ENCODE assay signal across 18 cellular contexts in genomic region chr17:37180371-37180770, GRCh38.
DNase-seq lines count a peak whose midpoint lies in the region; ATAC-seq, FAIRE-seq and TF ChIP-seq lines count a peak whose summit lies in the region.
"Had no signal": no experiment of that assay in that cellular context is flagged by ENCODE, and none has a peak within 500 bp of the region (broad histone marks: within the 10 kb centered on the region; RNA-seq: fewer than 3 reads in every experiment).

No MANE protein-coding gene starts in this region.

- H3K4me3 ChIP-seq in SJCRH30, result no peak overlapping the region
- no peak overlapping the region for H3K4me3 ChIP-seq in bronchial epithelial cell (ENCODE audit: low read depth, low read length)
- H3K4me3 ChIP-seq in keratinocyte (ENCODE audit: control insufficient read depth in 2 of 3, extremely low read depth in 1 of 3, insufficient read depth in 2 of 3, low read depth in 1 of 3, low read length in 3 of 3), result no peak overlapping the region
- H3K4me3 ChIP-seq in Peyer's patch, result no peak overlapping the region
- H3K4me3 ChIP-seq: BLaER1, K562 had no signal

- H3K9me3 ChIP-seq in SJCRH30 (replicated peaks), result no peaks in the 10 kb centered on the region
- H3K9me3 ChIP-seq in keratinocyte (ENCODE audit: control insufficient read depth, low read depth, low read length), result no peaks in the 10 kb centered on the region
- H3K9me3 ChIP-seq in Peyer's patch, result no peaks in the 10 kb centered on the region
- H3K9me3 ChIP-seq: BLaER1 had no signal

- H3K4me1 ChIP-seq in SJCRH30 (peaks cover 10% of the 10 kb centered on the region; the same call in 1 of the 2 replicates), keratinocyte (ENCODE audit: control insufficient read depth, extremely low read depth, insufficient read depth, low read length) (peaks cover 50% of the 10 kb centered on the region), Peyer's patch (no peaks in the 10 kb centered on the region)
- H3K4me1 ChIP-seq: BLaER1 had no signal

- peak overlapping the region; percentile 44 for H3K4me2 ChIP-seq in keratinocyte (ENCODE audit: control insufficient read depth, extremely low read depth, insufficient read depth, low read depth, low read length)
- H3K4me2 ChIP-seq: BLaER1 had no signal

- no peak overlapping the region for H2AFZ ChIP-seq in keratinocyte (ENCODE audit: control insufficient read depth, low read length)

- no peak for ATAC-seq in stimulated activated naive CD8-positive, alpha-beta T cell treated with anti-CD3 and anti-CD28 coated beads, Interleukin-15, Interleukin-2, amounts not matched to agents 100 U/mL and 50 U/mL, for 24 hours
- no peak for ATAC-seq in omental fat pad (ENCODE audit: low FRiP score)
- ATAC-seq: K562 had no signal

- TF ChIP-seq CTCF in bronchial epithelial cell (IDR thresholded peaks at IDR 0.05; ENCODE audit: insufficient read depth, low read length, severe bottlenecking) (no peak), keratinocyte (optimal IDR thresholded peaks at IDR 0.05 in 1 of 3, IDR thresholded peaks at IDR 0.05 in 1 of 3, conservative IDR thresholded peaks at IDR 0.05 in 1 of 3; ENCODE audit: extremely low read depth in 1 of 3, insufficient read depth in 2 of 3, low read length in 3 of 3) (no peak), omental fat pad (IDR thresholded peaks at IDR 0.05) (no peak), Peyer's patch (IDR thresholded peaks at IDR 0.05) (no peak)

- no peaks in the 10 kb centered on the region for H3K79me2 ChIP-seq in keratinocyte (ENCODE audit: control insufficient read depth, insufficient read depth, low read length)

- DNase-seq in HCEC 1CT, result peak; percentile 42
- DNase-seq in SJCRH30, result no peak
- peak; percentile 39 for DNase-seq in bronchial epithelial cell (ENCODE audit: low read depth)
- DNase-seq in keratinocyte (ENCODE audit: low read depth, low spot score), result no peak
- DNase-seq in stimulated activated naive CD8-positive, alpha-beta T cell treated with anti-CD3 and anti-CD28 coated beads, Interleukin-15, Interleukin-2, amounts not matched to agents 100 U/mL and 50 U/mL, for 24 hours, result no peak
- no peak for DNase-seq in omental fat pad (ENCODE audit: low spot score)
- DNase-seq in Peyer's patch, result no peak
- DNase-seq in HUDEP-2 (lab: John Stamatoyannopoulos, UW; ENCODE audit: unreplicated experiment in 76 of 76), result no peak
- DNase-seq: CD8-positive, alpha-beta memory T cell; H7; NCI-H1092; NCI-H1694; NCI-H446 treated with DMSO at 0.1 percent for 48 hours; NCI-H748 treated with DMSO at 0.1 percent for 48 hours; SHP77 had no signal

- FAIRE-seq in bronchial epithelial cell (lab: Jason Lieb, UNC) (no peak), keratinocyte (lab: Jason Lieb, UNC) (no peak)
- FAIRE-seq: HTR-8/SVneo, K562 had no signal

- dilution Hi-C loops in keratinocyte (cut with MboI; ENCODE audit: extremely low pct_ligation_motif_present, low sequenced_read_pairs), result no loop called here

- peaks cover 48% of the 10 kb centered on the region for H3K36me3 ChIP-seq in SJCRH30
- H3K36me3 ChIP-seq in bronchial epithelial cell (ENCODE audit: control insufficient read depth, insufficient read depth, low read length), result peaks cover 5% of the 10 kb centered on the region
- peaks cover 2 to 17% of the 10 kb centered on the region in 2 experiments for H3K36me3 ChIP-seq in keratinocyte (ENCODE audit: control insufficient read depth in 2 of 2, extremely low read depth in 1 of 2, insufficient read depth in 2 of 2, low read length in 2 of 2)
- H3K36me3 ChIP-seq in Peyer's patch, result peaks cover 0 to 33% (median 0%) of the 10 kb centered on the region in 3 donors

- no peaks in the 10 kb centered on the region for H3K9me1 ChIP-seq in keratinocyte (ENCODE audit: control insufficient read depth, extremely low read depth, insufficient read depth, low read length)

- H3K27me3 ChIP-seq in SJCRH30 (no peaks in the 10 kb centered on the region), bronchial epithelial cell (ENCODE audit: control insufficient read depth, insufficient read depth, low read length) (no peaks in the 10 kb centered on the region), keratinocyte (ENCODE audit: control insufficient read depth, extremely low read depth, insufficient read depth, low read length) (no peaks in the 10 kb centered on the region), Peyer's patch (no peaks in the 10 kb centered on the region)
- H3K27me3 ChIP-seq: BLaER1 had no signal

- H3K27ac ChIP-seq in SJCRH30, result peak overlapping the region; percentile 3; the same call in 1 of the 2 replicates
- H3K27ac ChIP-seq in keratinocyte (ENCODE audit: control insufficient read depth, insufficient read depth, low read length), result peak overlapping the region; percentile 73
- H3K27ac ChIP-seq in Peyer's patch, result no peak overlapping the region
- H3K27ac ChIP-seq: BLaER1 had no signal

- TF ChIP-seq POLR2A in Peyer's patch (IDR thresholded peaks at IDR 0.05), result no peak

- H3K9ac ChIP-seq in keratinocyte (ENCODE audit: control insufficient read depth, extremely low read depth, insufficient read depth, low read length), result no peak overlapping the region
- H3K9ac ChIP-seq: BLaER1 had no signal

- no peaks in the 10 kb centered on the region for H4K20me1 ChIP-seq in keratinocyte (ENCODE audit: control insufficient read depth, extremely low read depth, insufficient read depth, low read length)
- H4K20me1 ChIP-seq: BLaER1 had no signal

Comparison
In these comparisons a context has a peak if more than half of its experiments do, and no peak if none do; other contexts are left out.
1. DNase-seq: peak in HCEC 1CT (single experiment) and bronchial epithelial cell (single experiment); none in SJCRH30 (0 of 2), keratinocyte (single experiment), stimulated activated naive CD8-positive, alpha-beta T cell treated with anti-CD3 and anti-CD28 coated beads, Interleukin-15, Interleukin-2, amounts not matched to agents 100 U/mL and 50 U/mL, for 24 hours (single experiment), omental fat pad (single experiment), Peyer's patch (0 of 3) and HUDEP-2 (0 of 76).
2. H3K27ac ChIP-seq: peak in SJCRH30 (single experiment) and keratinocyte (single experiment); none in Peyer's patch (0 of 4).